ENCODE assay signal across 8 cellular contexts in genomic region chr7:22082886-22083710, GRCh38.
A peak's percentile ranks its signal among the peaks of the same experiment; 100 is the strongest.
DNase-seq lines count a peak whose midpoint lies in the region; ATAC-seq and TF ChIP-seq lines count a peak whose summit lies in the region.

No MANE protein-coding gene starts in this region.

- H3K9me3 ChIP-seq in SU-DHL-6 (ENCODE audit: insufficient read depth, low read length) (no peaks in the 10 kb centered on the region), left ventricle myocardium inferior (replicated peaks) (no peaks in the 10 kb centered on the region), upper lobe of right lung (no peaks in the 10 kb centered on the region)

- H3K4me3 ChIP-seq in GM06990 (replicated peaks; ENCODE audit: low read depth, low read length) (peak overlapping the region; percentile 72), SU-DHL-6 (ENCODE audit: insufficient read depth, low read length, poor library complexity, severe bottlenecking) (peak overlapping the region; percentile 64), left ventricle myocardium inferior (peak overlapping the region; percentile 70), upper lobe of right lung (peak overlapping the region; percentile 67)

- peaks cover 20% of the 10 kb centered on the region for H3K4me1 ChIP-seq in left ventricle myocardium inferior
- H3K4me1 ChIP-seq in upper lobe of right lung = peaks cover 12% of the 10 kb centered on the region

- H3K4me2 ChIP-seq in SU-DHL-6 (ENCODE audit: low read depth, low read length, poor library complexity, severe bottlenecking) = peak overlapping the region; percentile 74

- H3K9me3 Mint-ChIP-seq in HFFc6 (peaks cover 6% of the 10 kb centered on the region; the same call in 1 of the 2 replicates), progenitor cell of endocrine pancreas (ENCODE audit: low read depth) (peaks cover 3% of the 10 kb centered on the region)

- H3F3A ChIP-seq in SU-DHL-6 (ENCODE audit: insufficient read depth) = no peaks in the 10 kb centered on the region

- ATAC-seq in upper lobe of right lung = peak; percentile 99

- H4K20me1 ChIP-seq in SU-DHL-6 (ENCODE audit: low read depth, low read length) = no peaks in the 10 kb centered on the region

- DNase-seq in GM06990 (ENCODE audit: extremely low read depth, insufficient read length) (peak; percentile 83), HFFc6 (peak; percentile 72), MV-4-11 (lab: John Stamatoyannopoulos, UW) (peak; percentile 60), amniotic epithelial cell (ENCODE audit: low read depth) (peak; percentile 53), left ventricle myocardium inferior (peak; percentile 90), progenitor cell of endocrine pancreas (ENCODE audit: low spot score, unreplicated experiment) (peak; percentile 97), upper lobe of right lung (peak; percentile 96)

- H3K4me1 Mint-ChIP-seq in HFFc6 (ENCODE audit: low read depth) = peaks cover 19% of the 10 kb centered on the region
- peaks cover 10% of the 10 kb centered on the region for H3K4me1 Mint-ChIP-seq in progenitor cell of endocrine pancreas (ENCODE audit: low read depth)

- H3K36me3 Mint-ChIP-seq in HFFc6 (ENCODE audit: low read depth) (no peaks in the 10 kb centered on the region; the same call in 1 of the 2 replicates), progenitor cell of endocrine pancreas (ENCODE audit: insufficient read depth) (no peaks in the 10 kb centered on the region)

- H3K36me3 ChIP-seq in GM06990 (ENCODE audit: control insufficient read depth, insufficient read depth, low read length) (no peaks in the 10 kb centered on the region), SU-DHL-6 (ENCODE audit: low read length) (no peaks in the 10 kb centered on the region), left ventricle myocardium inferior (no peaks in the 10 kb centered on the region), upper lobe of right lung (no peaks in the 10 kb centered on the region)

- H2AFZ ChIP-seq in SU-DHL-6 (ENCODE audit: low read depth, low read length, severe bottlenecking) = peak overlapping the region; percentile 92

- H3K27ac Mint-ChIP-seq in HFFc6 = peak overlapping the region; percentile 79
- H3K27ac Mint-ChIP-seq in progenitor cell of endocrine pancreas = peak overlapping the region; percentile 95

- H3K27ac ChIP-seq in SU-DHL-6 (ENCODE audit: low read depth, low read length) = no peak overlapping the region
- H3K27ac ChIP-seq in left ventricle myocardium inferior (replicated peaks) = peak overlapping the region; percentile 80
- H3K27ac ChIP-seq in upper lobe of right lung = peak overlapping the region; percentile 89

- H3K4me3 Mint-ChIP-seq in HFFc6 (peak overlapping the region; percentile 92), progenitor cell of endocrine pancreas (ENCODE audit: low read depth) (peak overlapping the region; percentile 82)

- no peaks in the 10 kb centered on the region for H3K79me2 ChIP-seq in SU-DHL-6 (ENCODE audit: insufficient read depth, low read length)

- peak; percentile 94 for TF ChIP-seq CTCF in GM06990 (IDR thresholded peaks at IDR 0.05; ENCODE audit: insufficient read depth, low read length, poor library complexity, severe bottlenecking)
- TF ChIP-seq CTCF in HFFc6 (IDR thresholded peaks at IDR 0.05) = peak; percentile 97
- peak; percentile 99 for TF ChIP-seq CTCF in SU-DHL-6 (IDR thresholded peaks at IDR 0.05; ENCODE audit: insufficient read depth, low read length, poor library complexity, severe bottlenecking)
- TF ChIP-seq CTCF in left ventricle myocardium inferior (IDR thresholded peaks at IDR 0.05; ENCODE audit: borderline replicate concordance) = peak; percentile 99
- peak; percentile 98 for TF ChIP-seq CTCF in progenitor cell of endocrine pancreas (IDR thresholded peaks at IDR 0.05; ENCODE audit: unreplicated experiment)
- TF ChIP-seq CTCF in upper lobe of right lung (IDR thresholded peaks at IDR 0.05) = peak; percentile 97

- no peaks in the 10 kb centered on the region for H3K9me2 ChIP-seq in SU-DHL-6 (replicated peaks; ENCODE audit: insufficient read depth, low read length)

- peak overlapping the region; percentile 54 for H3K9ac ChIP-seq in SU-DHL-6 (ENCODE audit: low read length)

- peaks cover 8% of the 10 kb centered on the region for H3K27me3 Mint-ChIP-seq in HFFc6 (ENCODE audit: insufficient read depth)
- peaks cover 22% of the 10 kb centered on the region for H3K27me3 Mint-ChIP-seq in progenitor cell of endocrine pancreas

- intact Hi-C loops in left ventricle myocardium inferior (cut with micrococcal nuclease) (no loop called here), upper lobe of right lung (cut with DNase I) (no loop called here)

- H3K27me3 ChIP-seq in GM06990 (replicated peaks; ENCODE audit: control insufficient read depth, insufficient read depth, low read length) (peaks cover 1% of the 10 kb centered on the region), SU-DHL-6 (ENCODE audit: low read length) (no peaks in the 10 kb centered on the region), left ventricle myocardium inferior (ENCODE audit: low read depth) (peaks cover 29% of the 10 kb centered on the region), upper lobe of right lung (peaks cover 13% of the 10 kb centered on the region)
